In the genomic region with DNA sequence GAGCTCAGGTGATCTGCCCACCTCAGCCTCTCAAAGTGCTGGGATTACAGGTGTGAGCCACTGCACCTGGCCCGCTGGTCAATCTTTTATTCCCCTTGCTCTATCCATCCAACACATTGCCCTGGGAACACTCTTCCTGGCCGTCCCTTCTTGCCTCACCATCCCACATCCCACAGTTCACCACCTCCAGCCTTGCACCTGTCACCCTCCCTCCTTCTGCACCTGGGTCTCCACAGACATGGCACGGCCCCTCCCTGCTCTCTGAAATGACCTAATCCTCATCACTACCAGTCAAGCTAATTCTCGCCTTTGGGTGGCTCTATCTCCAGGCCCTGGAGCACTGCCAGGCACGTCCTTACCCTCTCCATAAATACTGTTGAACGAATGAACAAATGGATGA, we compare ENCODE assay signal across 15 cellular contexts.
DNase-seq lines count a peak whose midpoint lies in the region; ATAC-seq and TF ChIP-seq lines count a peak whose summit lies in the region.
"Had no signal": no experiment of that assay in that cellular context is flagged by ENCODE, and none has a peak within 500 bp of the region (broad histone marks: within the 10 kb centered on the region; RNA-seq: fewer than 3 reads in every experiment).

No MANE protein-coding gene starts in this region.

- DNase-seq in NCI-H2029 treated with DMSO at 0.1 percent for 48 hours (lab: John Stamatoyannopoulos, UW) (peak; percentile 22), NCI-H2029 (lab: John Stamatoyannopoulos, UW) (no peak), cardiac septum (ENCODE audit: low spot score) (peak; percentile 63), left cardiac atrium (no peak), spleen (peak; percentile 46), NCI-H187 (lab: John Stamatoyannopoulos, UW) (no peak)
- no peak for DNase-seq in activated naive CD4-positive, alpha-beta T cell (lab: John Stamatoyannopoulos, UW)
- DNase-seq: 8988T; AML-193; CD4-positive, CD25-positive, alpha-beta regulatory T cell; DMS79; IMR-90 had no signal

- H3K27ac ChIP-seq in spleen = no peak overlapping the region
- H3K27ac ChIP-seq: BLaER1 had no signal

- ATAC-seq in left cardiac atrium = no peak
- ATAC-seq: GM23338 had no signal

- no peaks in the 10 kb centered on the region for H3K9me3 ChIP-seq in spleen
- H3K9me3 ChIP-seq: BLaER1, HAP-1 had no signal

- 70 to 85% (median 75%) methylated on average over 6 of the region's 6 CpGs for WGBS in spleen, 5 donors

- TF ChIP-seq CTCF in spleen (IDR thresholded peaks at IDR 0.05 in 8 of 11, conservative IDR thresholded peaks at IDR 0.05 in 3 of 11) = no peak

- H3K4me3 ChIP-seq in spleen = no peak overlapping the region
- H3K4me3 ChIP-seq: BLaER1, GM23338, HAP-1 had no signal

- TF ChIP-seq POLR2A in spleen (IDR thresholded peaks at IDR 0.05) = no peak

- intact Hi-C loops in cardiac septum (cut with DNase I) = no loop called here
- intact Hi-C loops in left cardiac atrium (cut with DNase I) = no loop called here
- intact Hi-C loops in spleen (cut with DNase I; ENCODE audit: low total_unique reads) = no loop called here

- H3K27me3 ChIP-seq in spleen (replicated peaks in 1 of 7) = peaks cover 0 to 38% (median 0%) of the 10 kb centered on the region in 7 donors
- H3K27me3 ChIP-seq: BLaER1 had no signal

- H3K4me1 ChIP-seq in spleen = peaks cover 0 to 10% (median 5%) of the 10 kb centered on the region in 6 donors
- H3K4me1 ChIP-seq: BLaER1, HAP-1 had no signal

- no peaks in the 10 kb centered on the region for H3K36me3 ChIP-seq in spleen
- H3K36me3 ChIP-seq: BLaER1, HAP-1 had no signal

Comparison
In these comparisons a context has a peak if more than half of its experiments do, and no peak if none do; other contexts are left out.
1. DNase-seq: peak in NCI-H2029 treated with DMSO at 0.1 percent for 48 hours (single experiment), cardiac septum (single experiment) and spleen (single experiment); none in NCI-H2029 (single experiment), left cardiac atrium (single experiment), activated naive CD4-positive, alpha-beta T cell (0 of 4) and NCI-H187 (0 of 2).